In the genomic region with DNA sequence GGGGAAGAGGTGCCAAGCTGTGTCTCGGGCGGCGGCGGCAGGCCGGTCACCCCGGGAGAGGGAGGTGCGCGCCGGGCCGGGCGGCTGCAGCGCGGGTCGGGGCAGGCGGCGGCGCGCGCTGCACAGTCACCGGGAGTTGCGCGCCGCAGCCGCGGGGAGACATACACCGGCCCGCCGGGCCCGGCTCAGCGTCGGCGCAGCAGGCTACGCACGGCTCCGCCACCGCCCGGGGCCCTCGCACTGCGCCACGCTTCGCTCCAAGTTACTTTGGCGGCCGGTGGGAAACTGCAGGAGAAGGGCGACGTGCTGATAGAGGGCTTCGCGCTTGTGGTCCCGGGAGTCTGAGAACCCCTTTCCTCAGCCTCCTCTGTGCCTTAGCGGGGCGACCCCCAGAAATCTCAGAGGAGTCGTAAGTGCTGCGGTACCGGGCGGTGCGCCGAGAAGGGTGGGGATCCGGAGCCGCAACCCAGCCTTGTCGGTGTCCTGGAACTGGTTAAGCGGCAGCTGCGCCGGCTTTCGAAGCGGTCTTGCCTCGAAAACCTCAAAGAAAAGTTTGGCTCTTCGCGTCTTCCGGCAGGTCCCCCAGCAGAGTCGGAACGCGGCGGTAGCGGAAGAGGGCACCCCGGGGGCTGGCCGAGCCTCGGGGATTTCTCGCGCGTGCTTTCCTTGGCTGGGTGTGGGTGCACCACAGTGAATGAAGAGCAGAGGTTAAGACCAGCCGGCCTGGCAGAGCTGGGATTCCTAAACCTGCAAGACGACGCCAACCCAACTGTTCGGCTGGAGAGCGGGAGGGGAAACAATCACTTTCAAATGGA, we compare ENCODE assay signal across 1 cellular context.
TF ChIP-seq lines count a peak whose summit lies in the region.

A gene (minus strand): TSS at position 11 of the 815 bp plus-strand sequence.

TF ChIP-seq in IMR-90, 13 proteins besides CTCF, POLR2A, EP300 and RAD21 (continued from another document):
- TF ChIP-seq FOS (IDR thresholded peaks at IDR 0.05; ENCODE audit: low read depth, low read length) (no peak), SMC3 (IDR thresholded peaks at IDR 0.05; ENCODE audit: low read depth, low read length) (no peak)
